In genomic region chr13:71798723-71799122, GRCh38 we compare ENCODE assay signal across 18 cellular contexts.
DNase-seq lines count a peak whose midpoint lies in the region; ATAC-seq and TF ChIP-seq lines count a peak whose summit lies in the region.
"Had no signal": no experiment of that assay in that cellular context is flagged by ENCODE, and none has a peak within 500 bp of the region (broad histone marks: within the 10 kb centered on the region; RNA-seq: fewer than 3 reads in every experiment).

No MANE protein-coding gene starts in this region.

- H3K4me3 Mint-ChIP-seq in mesothelial cell of epicardium, result no peak overlapping the region
- H3K4me3 Mint-ChIP-seq: CD8-positive, alpha-beta memory T cell; IgD-negative memory B cell had no signal

- H3K36me3 Mint-ChIP-seq in mesothelial cell of epicardium, result peaks cover 3% of the 10 kb centered on the region
- H3K36me3 Mint-ChIP-seq: CD8-positive, alpha-beta memory T cell; IgD-negative memory B cell had no signal

- H3K4me3 ChIP-seq in left ventricle myocardium inferior, result no peak overlapping the region
- H3K4me3 ChIP-seq: A549; BLaER1 treated with 17β-estradiol and CSF1 and Interleukin-3, amounts not matched to agents 10 nM and 100 nM; GM12878; HAP-1; PC-9; SJCRH30 had no signal

- H3K36me3 ChIP-seq in left ventricle myocardium inferior, result no peaks in the 10 kb centered on the region
- H3K36me3 ChIP-seq: BLaER1 treated with 17β-estradiol and CSF1 and Interleukin-3, amounts not matched to agents 10 nM and 100 nM; HAP-1; SJCRH30 had no signal

- ATAC-seq in GM19351 (IDR thresholded peaks at IDR 0.05; ENCODE audit: unreplicated experiment), result no peak
- ATAC-seq: A549, GM12878 had no signal

- H3K9me3 ChIP-seq in left ventricle myocardium inferior (replicated peaks), result no peaks in the 10 kb centered on the region
- H3K9me3 ChIP-seq: A549; BLaER1 treated with 17β-estradiol and CSF1 and Interleukin-3, amounts not matched to agents 10 nM and 100 nM; HAP-1; SJCRH30 had no signal

- H3K27me3 Mint-ChIP-seq in mesothelial cell of epicardium (ENCODE audit: low read depth), result no peaks in the 10 kb centered on the region
- H3K27me3 Mint-ChIP-seq: CD8-positive, alpha-beta memory T cell; IgD-negative memory B cell had no signal

- H3K4me1 ChIP-seq in left ventricle myocardium inferior, result peaks cover 10% of the 10 kb centered on the region
- H3K4me1 ChIP-seq: A549; BLaER1 treated with 17β-estradiol and CSF1 and Interleukin-3, amounts not matched to agents 10 nM and 100 nM had no signal

- intact Hi-C loops in left ventricle myocardium inferior (cut with micrococcal nuclease), result no loop called here

- peak; percentile 18 for DNase-seq in NCI-H748 (lab: John Stamatoyannopoulos, UW; ENCODE audit: unreplicated experiment)
- no peak for DNase-seq in NCI-H748 treated with DMSO at 0.1 percent for 48 hours (lab: John Stamatoyannopoulos, UW)
- peak; percentile 60 for DNase-seq in NCI-H82 treated with DMSO at 0.1 percent for 48 hours (lab: John Stamatoyannopoulos, UW; ENCODE audit: unreplicated experiment)
- DNase-seq in mesothelial cell of epicardium (ENCODE audit: low spot score in 2 of 2, unreplicated experiment in 2 of 2), result no peak
- DNase-seq in left ventricle myocardium inferior, result no peak
- DNase-seq in activated CD4-positive, alpha-beta T cell treated with anti-CD3 and anti-CD28 coated beads, Interleukin-2, amount 50 U/mL, for 1 hour, result no peak
- DNase-seq: CD8-positive, alpha-beta memory T cell; DMS79 treated with DMSO at 0.1 percent for 48 hours; NCI-H187; PC-9 had no signal

- peak overlapping the region; percentile 7 for H3K27ac Mint-ChIP-seq in mesothelial cell of epicardium
- H3K27ac Mint-ChIP-seq: CD8-positive, alpha-beta memory T cell; IgD-negative memory B cell had no signal

- no peak for TF ChIP-seq CTCF in mesothelial cell of epicardium (IDR thresholded peaks at IDR 0.05; ENCODE audit: unreplicated experiment)
- no peak for TF ChIP-seq CTCF in left ventricle myocardium inferior (IDR thresholded peaks at IDR 0.05; ENCODE audit: borderline replicate concordance)

- no peaks in the 10 kb centered on the region for H3K27me3 ChIP-seq in left ventricle myocardium inferior (ENCODE audit: low read depth)
- H3K27me3 ChIP-seq: BLaER1 treated with 17β-estradiol and CSF1 and Interleukin-3, amounts not matched to agents 10 nM and 100 nM; SJCRH30 had no signal

- peaks cover 51% of the 10 kb centered on the region for H3K4me1 Mint-ChIP-seq in mesothelial cell of epicardium
- H3K4me1 Mint-ChIP-seq: CD8-positive, alpha-beta memory T cell; IgD-negative memory B cell had no signal

- no peak overlapping the region for H3K27ac ChIP-seq in left ventricle myocardium inferior (replicated peaks)
- H3K27ac ChIP-seq: A549; BLaER1 treated with 17β-estradiol and CSF1 and Interleukin-3, amounts not matched to agents 10 nM and 100 nM; HL-60; PC-9; SJCRH30 had no signal

- no peaks in the 10 kb centered on the region for H3K9me3 Mint-ChIP-seq in mesothelial cell of epicardium

Comparison
In these comparisons a context has a peak if more than half of its experiments do, and no peak if none do; other contexts are left out.
1. DNase-seq: peak in NCI-H748 (single experiment) and NCI-H82 treated with DMSO at 0.1 percent for 48 hours (single experiment); none in NCI-H748 treated with DMSO at 0.1 percent for 48 hours (single experiment), mesothelial cell of epicardium (0 of 2), left ventricle myocardium inferior (single experiment) and activated CD4-positive, alpha-beta T cell treated with anti-CD3 and anti-CD28 coated beads, Interleukin-2, amount 50 U/mL, for 1 hour (single experiment).